17 cellular contexts compared by ENCODE assay signal in genomic region chr2:20571644-20572215, GRCh38.
A peak's percentile ranks its signal among the peaks of the same experiment; 100 is the strongest.
DNase-seq lines count a peak whose midpoint lies in the region; ATAC-seq, FAIRE-seq and TF ChIP-seq lines count a peak whose summit lies in the region.
"Had no signal": no experiment of that assay in that cellular context is flagged by ENCODE, and none has a peak within 500 bp of the region (broad histone marks: within the 10 kb centered on the region; RNA-seq: fewer than 3 reads in every experiment).

No MANE protein-coding gene starts in this region.

- H3K4me3 ChIP-seq in heart right ventricle (no peak overlapping the region), HepG2 (replicated peaks in 1 of 3; ENCODE audit: insufficient read depth in 1 of 3, low read depth in 2 of 3, low read length in 3 of 3) (no peak overlapping the region), tibial nerve (no peak overlapping the region)
- H3K4me3 ChIP-seq in effector memory CD4-positive, alpha-beta T cell (ENCODE audit: insufficient read depth, low read depth, low read length, poor library complexity, severe bottlenecking) = no peak overlapping the region
- H3K4me3 ChIP-seq: psoas muscle had no signal

- POLR2A ChIA-PET in activated CD4-positive, alpha-beta memory T cell treated with anti-CD3 and anti-CD28 coated beads, Interleukin-2, amount 10 ng/mL, durations not matched to agents 7 days and 5 days (lab: Charles Lee) = interaction anchor here (1.0 to 1.2 kb wide), 2 partner anchors 9 to 79 kb away, joined by 3 to 5 read pairs; partner anchors contain the start of gene HS1BP3
- POLR2A ChIA-PET in HepG2 (lab: Yijun Ruan, JAX) = interaction anchor here (1.5 to 36.8 kb wide), 5 partner anchors 13 to 119 kb away, joined by 6 to 1537 read pairs (median 12); partner anchors contain the start of gene RHOB

- FAIRE-seq in HepG2 (lab: Jason Lieb, UNC) = no peak

- peak overlapping the region; percentile 54 to 95 (median 86) for H3K27ac ChIP-seq in heart right ventricle
- peak overlapping the region; percentile 10 for H3K27ac ChIP-seq in HepG2 (ENCODE audit: extremely low read length, insufficient read depth, low read length)
- peak overlapping the region in 3 of 4 donors; percentile 2 to 87 (median 86) for H3K27ac ChIP-seq in tibial nerve
- no peak overlapping the region for H3K27ac ChIP-seq in effector memory CD4-positive, alpha-beta T cell (ENCODE audit: insufficient read depth, low read length, poor library complexity, severe bottlenecking)
- H3K27ac ChIP-seq: psoas muscle had no signal

- TF ChIP-seq POLR2A in HepG2 (IDR thresholded peaks at IDR 0.05; ENCODE audit: insufficient read depth in 1 of 2, low read depth in 2 of 2, low read length in 2 of 2) = no peak
- TF ChIP-seq POLR2A in tibial nerve (IDR thresholded peaks at IDR 0.05) = no peak

- H3K4me1 ChIP-seq in heart right ventricle (peaks cover 39 to 98% (median 93%) of the 10 kb centered on the region in 9 donors), HepG2 (ENCODE audit: insufficient read depth, low read length) (peaks cover 98% of the 10 kb centered on the region), tibial nerve (peaks cover 0 to 94% (median 54%) of the 10 kb centered on the region in 4 donors)
- H3K4me1 ChIP-seq in effector memory CD4-positive, alpha-beta T cell (ENCODE audit: control insufficient read depth, insufficient read depth, low read length, poor library complexity, severe bottlenecking) = peaks cover 6% of the 10 kb centered on the region

- H3K27me3 ChIP-seq in heart right ventricle (no peaks in the 10 kb centered on the region), HepG2 (ENCODE audit: control insufficient read depth in 1 of 2, insufficient read depth in 2 of 2, low read length in 2 of 2) (no peaks in the 10 kb centered on the region), tibial nerve (no peaks in the 10 kb centered on the region)
- no peaks in the 10 kb centered on the region for H3K27me3 ChIP-seq in effector memory CD4-positive, alpha-beta T cell (replicated peaks; ENCODE audit: control insufficient read depth, insufficient read depth, low read length, poor library complexity, severe bottlenecking)

- DNase-seq in heart right ventricle (no peak), left ventricle myocardium superior (no peak), HepG2 (ENCODE audit: low spot score) (no peak), tibial nerve (ENCODE audit: low spot score in 2 of 2) (no peak), GM13976 (ENCODE audit: low spot score) (no peak)
- no peak for DNase-seq in activated CD4-positive, alpha-beta memory T cell treated with anti-CD3 and anti-CD28 coated beads, Interleukin-2, amount 10 ng/mL, durations not matched to agents 7 days and 5 days
- DNase-seq in effector memory CD4-positive, alpha-beta T cell = no peak
- DNase-seq: activated B cell treated with CpG ODN at 0.5 μM for 24 hours; activated CD8-positive, alpha-beta memory T cell treated with anti-CD3 and anti-CD28 coated beads, Interleukin-2, amount 50 U/mL, for 4 hours; activated naive CD8-positive, alpha-beta T cell treated with anti-CD3 and anti-CD28 coated beads, Interleukin-2, amount 10 ng/mL, durations not matched to agents 7 days and 5 days; caudate nucleus; left colon; naive B cell; NCI-H1417 treated with DMSO at 0.1 percent for 48 hours; psoas muscle; stimulated activated naive CD4-positive, alpha-beta T cell treated with Interleukin-2 at 50 U/mL for 16 hours had no signal

- H3K4me3 Mint-ChIP-seq in activated CD4-positive, alpha-beta memory T cell treated with anti-CD3 and anti-CD28 coated beads, Interleukin-2, amount 10 ng/mL, durations not matched to agents 7 days and 5 days = no peak overlapping the region
- H3K4me3 Mint-ChIP-seq: activated B cell treated with CpG ODN at 0.5 μM for 24 hours; activated naive CD8-positive, alpha-beta T cell treated with anti-CD3 and anti-CD28 coated beads, Interleukin-2, amount 10 ng/mL, durations not matched to agents 7 days and 5 days had no signal

- no peak for TF ChIP-seq RAD21 in HepG2 (CRISPR knock-in tag; IDR thresholded peaks at IDR 0.05)

- BruUV-seq in HepG2 (replicated peaks; lab: Mats Ljungman, UMichigan) = no TSS peak

- no peak overlapping the region for H3K9ac ChIP-seq in HepG2 (ENCODE audit: insufficient read depth, low read depth, low read length)

- H2AFZ ChIP-seq in HepG2 (ENCODE audit: low read length) = no peak overlapping the region

- H3K36me3 ChIP-seq in heart right ventricle (no peaks in the 10 kb centered on the region), HepG2 (replicated peaks in 1 of 2; ENCODE audit: control insufficient read depth in 1 of 2, insufficient read depth in 2 of 2, low read length in 2 of 2) (no peaks in the 10 kb centered on the region), tibial nerve (no peaks in the 10 kb centered on the region)
- no peaks in the 10 kb centered on the region for H3K36me3 ChIP-seq in effector memory CD4-positive, alpha-beta T cell (ENCODE audit: control insufficient read depth, insufficient read depth, low read length)

- no peaks in the 10 kb centered on the region for H3K9me3 ChIP-seq in heart right ventricle
- no peaks in the 10 kb centered on the region for H3K9me3 ChIP-seq in HepG2 (ENCODE audit: low read length)
- H3K9me3 ChIP-seq in tibial nerve = no peaks in the 10 kb centered on the region
- H3K9me3 ChIP-seq in effector memory CD4-positive, alpha-beta T cell (ENCODE audit: control insufficient read depth, low read length) = no peaks in the 10 kb centered on the region
- H3K9me3 ChIP-seq: psoas muscle had no signal

- peak overlapping the region; percentile 16 for H3K27ac Mint-ChIP-seq in activated CD4-positive, alpha-beta memory T cell treated with anti-CD3 and anti-CD28 coated beads, Interleukin-2, amount 10 ng/mL, durations not matched to agents 7 days and 5 days
- H3K27ac Mint-ChIP-seq: activated B cell treated with CpG ODN at 0.5 μM for 24 hours; activated naive CD8-positive, alpha-beta T cell treated with anti-CD3 and anti-CD28 coated beads, Interleukin-2, amount 10 ng/mL, durations not matched to agents 7 days and 5 days had no signal

- in situ Hi-C loops in HepG2 (cut with HindIII; ENCODE audit: extremely low pct_ligation_motif_present, low pct_unique_long_range_greater_than_20kb) = no loop called here
- in situ Hi-C loops in GM13976 (cut with MboI; ENCODE audit: low sequenced_read_pairs, unreplicated experiment) = no loop called here

- no peaks in the 10 kb centered on the region for H3K9me3 Mint-ChIP-seq in activated CD4-positive, alpha-beta memory T cell treated with anti-CD3 and anti-CD28 coated beads, Interleukin-2, amount 10 ng/mL, durations not matched to agents 7 days and 5 days
- H3K9me3 Mint-ChIP-seq: activated B cell treated with CpG ODN at 0.5 μM for 24 hours; activated naive CD8-positive, alpha-beta T cell treated with anti-CD3 and anti-CD28 coated beads, Interleukin-2, amount 10 ng/mL, durations not matched to agents 7 days and 5 days; naive B cell had no signal

- intact Hi-C loops in heart right ventricle (cut with DNase I) (loop anchor here in 2 of 10 donors (2.0 to 5.0 kb wide), 2 partner anchors 39 to 123 kb away; no protein-coding TSS in a partner anchor), left ventricle myocardium superior (cut with micrococcal nuclease) (no loop called here), HepG2 (cut with micrococcal nuclease; ENCODE audit: unreplicated experiment) (loop anchor here (1.0 kb wide), 1 partner anchor 23 kb away; no protein-coding TSS in a partner anchor)

- no peak for TF ChIP-seq EP300 in HepG2 (IDR thresholded peaks at IDR 0.05; ENCODE audit: low read depth in 2 of 2, low read length in 2 of 2)
- no peak for TF ChIP-seq EP300 in HepG2 (CRISPR knock-in tag; IDR thresholded peaks at IDR 0.05; ENCODE audit: borderline replicate concordance)
- no peak for TF ChIP-seq EP300 in tibial nerve (IDR thresholded peaks at IDR 0.05)

- no peak overlapping the region for H3K4me2 ChIP-seq in HepG2 (ENCODE audit: low read depth, low read length)

- peaks cover 3% of the 10 kb centered on the region for H3K27me3 Mint-ChIP-seq in activated CD4-positive, alpha-beta memory T cell treated with anti-CD3 and anti-CD28 coated beads, Interleukin-2, amount 10 ng/mL, durations not matched to agents 7 days and 5 days
- H3K27me3 Mint-ChIP-seq: activated B cell treated with CpG ODN at 0.5 μM for 24 hours had no signal

- ATAC-seq in heart right ventricle = no peak
- no peak for ATAC-seq in left ventricle myocardium superior
- no peak for ATAC-seq in HepG2
- no peak for ATAC-seq in HG02623 (IDR thresholded peaks at IDR 0.05; ENCODE audit: unreplicated experiment)
- ATAC-seq: psoas muscle had no signal

- WGBS in heart right ventricle, 2 donors = 91 to 93% methylated on average over 7 of the region's 7 CpGs
- WGBS in HepG2 (ENCODE audit: low lambda C conversion rate) = 88% methylated on average over 5 of the region's 7 CpGs
- WGBS in tibial nerve, 2 donors = 87 to 90% methylated on average over 7 of the region's 7 CpGs

- peaks cover 5% of the 10 kb centered on the region for H3K36me3 Mint-ChIP-seq in activated CD4-positive, alpha-beta memory T cell treated with anti-CD3 and anti-CD28 coated beads, Interleukin-2, amount 10 ng/mL, durations not matched to agents 7 days and 5 days (ENCODE audit: low read depth)
- H3K36me3 Mint-ChIP-seq: naive B cell had no signal

- H3K4me1 Mint-ChIP-seq in activated CD4-positive, alpha-beta memory T cell treated with anti-CD3 and anti-CD28 coated beads, Interleukin-2, amount 10 ng/mL, durations not matched to agents 7 days and 5 days = peaks cover 55% of the 10 kb centered on the region

- H4K20me1 ChIP-seq in HepG2 (ENCODE audit: insufficient read depth, low read length) = no peaks in the 10 kb centered on the region

- CTCF ChIA-PET in activated CD4-positive, alpha-beta memory T cell treated with anti-CD3 and anti-CD28 coated beads, Interleukin-2, amount 10 ng/mL, durations not matched to agents 7 days and 5 days (lab: Charles Lee) = interaction anchor here (0.9 kb wide), 1 partner anchor 8 kb away, joined by 3 read pairs; no protein-coding TSS in a partner anchor
- CTCF ChIA-PET in HepG2 (lab: Yijun Ruan, JAX; ENCODE audit: low intra/inter-chr PET ratio, low total read pairs) = no interaction called here

- no peaks in the 10 kb centered on the region for H3K79me2 ChIP-seq in HepG2 (ENCODE audit: insufficient read depth, low read length)

- TF ChIP-seq CTCF in heart right ventricle (IDR thresholded peaks at IDR 0.05) (no peak), HepG2 (CRISPR knock-in tag; IDR thresholded peaks at IDR 0.05) (no peak), tibial nerve (IDR thresholded peaks at IDR 0.05) (no peak), GM13976 (IDR thresholded peaks at IDR 0.05; ENCODE audit: borderline replicate concordance, control extremely low read depth, extremely low read depth, insufficient read depth, missing control alignments) (no peak)
